24 cellular contexts compared by ENCODE assay signal in the genomic region with DNA sequence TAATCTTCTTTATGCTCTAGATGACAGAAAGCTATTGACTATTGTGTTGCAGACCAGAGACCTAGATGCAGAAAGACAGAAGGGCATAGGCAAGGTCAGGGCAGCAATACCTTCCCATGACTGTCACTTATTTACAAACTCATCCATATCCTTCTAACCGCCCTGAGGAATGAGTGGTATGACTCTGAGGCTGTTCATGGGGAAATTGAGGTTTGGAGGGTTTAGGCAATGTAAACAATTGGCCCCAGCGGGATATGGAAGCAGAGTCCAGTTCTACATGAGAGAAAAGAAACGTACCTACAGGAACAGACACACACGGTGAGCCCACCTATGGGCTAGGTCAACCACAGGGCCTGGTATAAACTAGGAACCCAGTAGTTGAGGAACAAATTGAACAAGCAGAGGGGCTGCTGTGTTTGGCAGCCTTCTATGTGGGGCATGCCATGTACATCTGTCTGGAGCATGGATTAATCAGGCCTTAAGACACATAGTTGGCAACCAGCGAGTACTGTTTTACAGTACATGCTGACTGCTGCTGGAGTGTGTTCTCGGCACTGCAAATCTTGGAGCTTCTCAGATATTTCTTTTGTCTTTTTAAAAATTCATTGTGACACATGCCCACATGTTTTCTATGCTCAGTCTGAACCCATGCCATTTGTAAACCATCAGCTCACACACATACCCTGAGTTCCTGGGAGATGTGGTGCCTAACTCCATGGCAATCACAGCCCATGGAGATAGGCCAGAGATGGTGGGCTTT.
A peak's percentile ranks its signal among the peaks of the same experiment; 100 is the strongest.
DNase-seq lines count a peak whose midpoint lies in the region; ATAC-seq and TF ChIP-seq lines count a peak whose summit lies in the region.
"Had no signal": no experiment of that assay in that cellular context is flagged by ENCODE, and none has a peak within 500 bp of the region (broad histone marks: within the 10 kb centered on the region; RNA-seq: fewer than 3 reads in every experiment).

No MANE protein-coding gene starts in this region.

- H3K4me1 ChIP-seq in smooth muscle cell (ENCODE audit: low read depth): peaks cover 5% of the 10 kb centered on the region
- H3K4me1 ChIP-seq in GM23248 (ENCODE audit: insufficient read depth): 0 out of 2 replicates have a peak, but pooled peaks cover 4% of the 10 kb centered on the region

- H3K9ac ChIP-seq in smooth muscle cell (ENCODE audit: low read depth): no peak overlapping the region
- H3K9ac ChIP-seq in GM23248: no peak overlapping the region
- H3K9ac ChIP-seq: SK-N-SH had no signal

- no peaks in the 10 kb centered on the region for H3K9me3 ChIP-seq in smooth muscle cell (replicated peaks; ENCODE audit: low read depth)
- no peaks in the 10 kb centered on the region for H3K9me3 ChIP-seq in GM23248 (ENCODE audit: low read depth)
- H3K9me3 ChIP-seq: MG63, SK-N-SH had no signal

- in situ Hi-C loops in astrocyte of the cerebellum (cut with HindIII; ENCODE audit: low sequenced_read_pairs): no loop called here
- in situ Hi-C loops in GM23248 (cut with MboI): no loop called here

- H3K4me3 ChIP-seq in astrocyte of the cerebellum (ENCODE audit: low read depth, low read length) (no peak overlapping the region), smooth muscle cell (no peak overlapping the region), GM23248 (no peak overlapping the region)
- H3K4me3 ChIP-seq: MG63 had no signal

- TF ChIP-seq CTCF in astrocyte of the cerebellum (IDR thresholded peaks at IDR 0.05; ENCODE audit: low read depth, low read length, missing control alignments): no peak
- TF ChIP-seq CTCF in smooth muscle cell (IDR thresholded peaks at IDR 0.05; ENCODE audit: borderline replicate concordance, insufficient read depth, poor library complexity, severe bottlenecking): no peak

- ATAC-seq in GM18520 (IDR thresholded peaks at IDR 0.05; ENCODE audit: unreplicated experiment): no peak
- ATAC-seq: PC-3 had no signal

- DNase-seq in M059J (ENCODE audit: low read depth) (peak; percentile 43), astrocyte of the cerebellum (ENCODE audit: low read depth) (peak; percentile 79), fibroblast of gingiva (ENCODE audit: low read depth) (peak; percentile 9), smooth muscle cell (lab: John Stamatoyannopoulos, UW; ENCODE audit: unreplicated experiment) (no peak), occipital lobe (lab: John Stamatoyannopoulos, UW) (no peak), GM23248 (no peak), amygdala (lab: John Stamatoyannopoulos, UW) (no peak)
- DNase-seq: CD8-positive, alpha-beta memory T cell; DMS 273 treated with DMSO at 0.1 percent for 48 hours; DMS79; GF-D8; H9; HFFc6; KBM-7; MG63; NCI-H2029; NCI-H2227 treated with DMSO at 0.1 percent for 48 hours; NCI-H524 treated with DMSO at 0.1 percent for 48 hours; NCI-H82; NK-92 treated with Interleukin-12 subunit alpha and Interleukin-12 subunit beta, amount 100 ng/mL, for 24 hours; PC-3; SK-N-SH had no signal

- H3K4me2 ChIP-seq in smooth muscle cell: peak overlapping the region; percentile 36
- no peak overlapping the region for H3K4me2 ChIP-seq in GM23248 (ENCODE audit: unreplicated experiment)
- H3K4me2 ChIP-seq: SK-N-SH had no signal

- H3F3A ChIP-seq in smooth muscle cell (ENCODE audit: low read depth) (no peaks in the 10 kb centered on the region), GM23248 (ENCODE audit: insufficient read depth) (no peaks in the 10 kb centered on the region)

- H4K20me1 ChIP-seq in smooth muscle cell (ENCODE audit: low read depth) (no peaks in the 10 kb centered on the region), GM23248 (ENCODE audit: insufficient read depth) (no peaks in the 10 kb centered on the region)

- whole genome bisulfite sequencing in smooth muscle cell (ENCODE audit: low lambda C conversion rate): 55% methylated on average over 6 of the region's 6 CpGs
- 49 to 56% methylated on average over 6 of the region's 6 CpGs for WGBS in GM23248 (ENCODE audit: low coverage in 1 of 2, low lambda C conversion rate in 2 of 2, missing lambda C conversion rate in 2 of 2), 2 experiments

- H2AFZ ChIP-seq in smooth muscle cell (ENCODE audit: low read depth): no peak overlapping the region
- H2AFZ ChIP-seq in GM23248: no peak overlapping the region

- no peak overlapping the region for H3K27ac ChIP-seq in smooth muscle cell (ENCODE audit: low read depth)
- no peak overlapping the region for H3K27ac ChIP-seq in GM23248
- H3K27ac ChIP-seq: C4-2B had no signal

- H3K27me3 ChIP-seq in smooth muscle cell (ENCODE audit: low read depth) (no peaks in the 10 kb centered on the region), GM23248 (replicated peaks; ENCODE audit: insufficient read depth) (no peaks in the 10 kb centered on the region)
- H3K27me3 ChIP-seq: MG63 had no signal

- H3K36me3 ChIP-seq in smooth muscle cell (ENCODE audit: low read depth) (no peaks in the 10 kb centered on the region), GM23248 (ENCODE audit: low read depth) (no peaks in the 10 kb centered on the region)
- H3K36me3 ChIP-seq: MG63 had no signal

- H3K79me2 ChIP-seq in smooth muscle cell (ENCODE audit: low read depth) (no peaks in the 10 kb centered on the region), GM23248 (ENCODE audit: insufficient read depth) (no peaks in the 10 kb centered on the region)

- H3K9me2 ChIP-seq in GM23248 (ENCODE audit: insufficient read depth): no peaks in the 10 kb centered on the region
- H3K9me2 ChIP-seq: SK-N-SH had no signal

Comparison
In these comparisons a context has a peak if more than half of its experiments do, and no peak if none do; other contexts are left out.
1. DNase-seq: peak in M059J (single experiment), astrocyte of the cerebellum (single experiment) and fibroblast of gingiva (single experiment); none in smooth muscle cell (single experiment), occipital lobe (single experiment), GM23248 (single experiment) and amygdala (0 of 56).